ENCODE assay signal across 7 cellular contexts in the genomic region with DNA sequence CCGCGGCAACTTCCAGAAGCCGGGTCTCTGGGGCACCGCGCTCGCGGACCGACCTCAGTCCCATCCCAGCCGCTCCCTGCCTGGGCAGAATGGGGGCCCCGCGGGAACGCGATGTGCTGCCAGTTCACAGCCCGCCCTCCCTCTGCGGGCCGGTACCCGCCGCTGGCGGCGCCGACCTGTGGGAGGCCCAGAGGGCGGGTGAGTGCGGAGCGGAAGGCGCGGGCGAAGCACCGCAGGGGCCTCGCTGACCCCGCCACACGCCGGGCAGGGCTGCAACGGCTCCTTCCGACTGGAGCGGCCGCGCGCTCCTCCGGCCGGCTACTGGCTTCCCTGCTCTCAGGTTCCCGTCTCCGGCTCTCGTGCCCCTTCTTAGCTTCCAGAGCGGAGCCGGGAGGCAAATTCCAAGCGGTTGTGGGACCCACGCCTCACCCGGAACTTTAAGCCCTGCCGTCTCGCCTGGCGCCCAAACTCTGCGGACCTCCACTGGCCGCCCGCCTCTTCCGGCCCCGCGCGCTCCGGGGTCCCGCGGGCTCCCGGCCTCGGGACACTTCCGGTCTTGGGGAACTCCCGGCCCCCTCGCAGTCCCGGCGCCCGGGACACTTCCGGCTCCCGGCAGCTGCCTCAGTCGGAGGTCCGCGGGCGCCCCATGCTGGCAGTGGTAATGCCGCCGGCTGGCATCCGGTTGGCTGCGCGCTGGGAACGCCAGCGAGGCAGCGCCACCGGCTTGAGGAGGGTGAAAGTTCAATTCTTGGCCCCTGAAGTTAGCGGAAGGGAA. TPM values are rescaled to one million over a fixed set of nuclear protein-coding genes. Genes with fewer than 3 reads are reported as not detected.
DNase-seq lines count a peak whose midpoint lies in the region; ATAC-seq and TF ChIP-seq lines count a peak whose summit lies in the region.

A gene with protein sequence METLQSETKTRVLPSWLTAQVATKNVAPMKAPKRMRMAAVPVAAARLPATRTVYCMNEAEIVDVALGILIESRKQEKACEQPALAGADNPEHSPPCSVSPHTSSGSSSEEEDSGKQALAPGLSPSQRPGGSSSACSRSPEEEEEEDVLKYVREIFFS (minus strand): TSS at position 485 of the 775 bp plus-strand sequence. CDS start 1,785 bp downstream, outside the sequence.

- H3K9me2 ChIP-seq in hepatocyte (replicated peaks; ENCODE audit: insufficient read depth): no peaks in the 10 kb centered on the region

- H3K27me3 ChIP-seq in ascending aorta (no peaks in the 10 kb centered on the region), hepatocyte (no peaks in the 10 kb centered on the region)

- peak within 1 kb of the TSS; percentile 62 for H2AFZ ChIP-seq in hepatocyte

- peak; percentile 73 for ATAC-seq in GM18502 (IDR thresholded peaks at IDR 0.05; ENCODE audit: poor library complexity, unreplicated experiment)
- ATAC-seq in HG02970 (IDR thresholded peaks at IDR 0.05; ENCODE audit: low FRiP score, unreplicated experiment): peak; percentile 73

- H3K27ac ChIP-seq in ascending aorta: peak within 1 kb of the TSS; percentile 95 to 98
- H3K27ac ChIP-seq in hepatocyte: peak within 1 kb of the TSS; percentile 95

- H3K79me2 ChIP-seq in hepatocyte: peaks cover 19% of the 10 kb centered on the region

- H3K4me3 ChIP-seq in ascending aorta (peak within 1 kb of the TSS; percentile 68 to 92), hepatocyte (peak within 1 kb of the TSS; percentile 64), retinal pigment epithelial cell (ENCODE audit: low read length) (peak within 1 kb of the TSS; percentile 56)

- intact Hi-C loops in T-helper 2 cell treated with Interferon-gamma antibody and Interleukin-4, amounts not matched to agents 100 ng/mL and 5 ng/mL, for 36 hours (cut with micrococcal nuclease): loop anchor here (1.0 kb wide), 4 partner anchors 22 to 524 kb away; partner anchors contain the start of genes AGBL3, BPGM, TMEM140 and WDR91
- intact Hi-C loops in ascending aorta (cut with DNase I): loop anchor here (1.0 to 10.0 kb wide), 8 partner anchors 23 to 524 kb away; partner anchors contain the start of genes AGBL3, BPGM and WDR91

- H3K4me2 ChIP-seq in hepatocyte: peak within 1 kb of the TSS; percentile 87

- DNase-seq in NCI-H187 treated with DMSO at 0.1 percent for 48 hours (lab: John Stamatoyannopoulos, UW): peak; percentile 50
- DNase-seq in ascending aorta (ENCODE audit: low spot score in 2 of 2): peak; percentile 81 to 97
- DNase-seq in hepatocyte (ENCODE audit: low spot score): peak; percentile 97
- peak; percentile 74 for DNase-seq in retinal pigment epithelial cell (ENCODE audit: low read depth)

- H4K20me1 ChIP-seq in hepatocyte (ENCODE audit: insufficient read depth, poor library complexity, severe bottlenecking): no peaks in the 10 kb centered on the region

- TF ChIP-seq CTCF in ascending aorta (IDR thresholded peaks at IDR 0.05) (peak; percentile 80 to 86 (median 81)), hepatocyte (IDR thresholded peaks at IDR 0.05; ENCODE audit: poor library complexity) (peak; percentile 93), retinal pigment epithelial cell (conservative IDR thresholded peaks at IDR 0.05; ENCODE audit: low read depth, low read length) (peak; percentile 69)

- H3K9me3 ChIP-seq in ascending aorta (no peaks in the 10 kb centered on the region), hepatocyte (ENCODE audit: low read depth) (no peaks in the 10 kb centered on the region)

- under 1% methylated on average over 83 of the region's 85 CpGs for WGBS in hepatocyte (ENCODE audit: low lambda C conversion rate, missing lambda C conversion rate)

- H3K4me1 ChIP-seq in ascending aorta: peaks cover 15 to 27% of the 10 kb centered on the region in 2 donors
- H3K4me1 ChIP-seq in hepatocyte (ENCODE audit: insufficient read depth): peaks cover 28% of the 10 kb centered on the region

- peaks cover 20 to 31% of the 10 kb centered on the region in 2 donors for H3K36me3 ChIP-seq in ascending aorta
- no peaks in the 10 kb centered on the region for H3K36me3 ChIP-seq in hepatocyte (replicated peaks; ENCODE audit: insufficient read depth, low read depth)

RNA-seq across cellular contexts. Expression of the gene that starts here (rescaled TPM):
- total RNA-seq in T-helper 2 cell treated with Interferon-gamma antibody and Interleukin-4, amounts not matched to agents 100 ng/mL and 5 ng/mL, for 36 hours: 40.3 and 44.1 TPM in 2 replicates
- total RNA-seq in ascending aorta (21.6 TPM), hepatocyte (41.6 and 43.2 TPM in 2 replicates)
- 45.2 and 53.5 TPM in 2 replicates for polyA plus RNA-seq in hepatocyte

Comparison
In these comparisons a context has a peak if more than half of its experiments do, and no peak if none do; other contexts are left out.
1. Peak in every context shown above with its lines: DNase-seq, ATAC-seq, H3K4me3 ChIP-seq and H3K27ac ChIP-seq.